6 cellular contexts compared by ENCODE assay signal in the genomic region with DNA sequence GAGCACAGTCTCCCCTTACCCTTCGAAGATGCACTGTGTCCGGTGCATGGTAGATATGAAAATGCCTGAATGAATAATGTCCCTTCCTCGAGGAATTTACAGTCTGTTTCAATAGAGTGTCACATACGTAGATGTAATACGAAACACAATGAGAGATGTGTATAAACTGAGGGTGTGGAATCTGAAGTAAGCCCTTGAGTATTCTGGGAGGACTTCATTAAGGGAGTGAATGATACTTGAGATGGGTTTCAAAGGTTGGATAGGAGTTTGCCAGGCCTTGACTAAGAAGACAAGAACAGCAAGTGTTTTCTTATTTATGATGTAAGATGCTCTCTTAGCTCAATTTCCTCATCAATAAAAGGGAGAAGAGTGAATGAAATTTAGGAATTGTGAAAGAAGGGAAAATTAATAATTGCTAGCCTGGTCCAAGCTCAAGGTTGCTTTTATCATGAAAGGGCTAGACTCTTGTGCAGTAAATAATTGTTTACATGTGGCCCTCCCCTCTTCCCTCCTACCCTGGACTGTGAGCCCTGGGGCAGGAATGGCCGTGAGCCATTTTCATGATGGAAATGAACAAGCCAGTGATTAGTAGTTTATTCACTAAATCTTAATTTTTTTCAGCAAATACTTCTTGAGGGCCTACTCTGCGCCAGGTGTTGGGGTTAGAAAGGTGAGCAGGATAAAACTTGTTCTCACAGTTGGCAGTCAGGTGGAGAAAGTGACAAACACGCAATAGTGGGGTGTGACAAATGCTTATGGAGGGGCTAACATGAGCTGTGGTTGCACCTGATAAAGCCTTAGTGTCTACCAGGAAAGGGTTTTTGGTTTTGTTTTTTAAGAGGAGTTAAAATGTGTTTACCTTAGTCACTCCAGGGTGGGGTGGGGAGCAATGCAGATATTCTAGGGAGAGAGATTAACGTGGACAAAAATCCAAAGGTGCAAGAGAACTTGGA. TPM values are rescaled to one million over a fixed set of nuclear protein-coding genes. Genes with fewer than 3 reads are reported as not detected.
DNase-seq lines count a peak whose midpoint lies in the region; TF ChIP-seq lines count a peak whose summit lies in the region.

No MANE protein-coding gene starts in this region.

- peaks cover 8% of the 10 kb centered on the region for H3K36me3 ChIP-seq in osteoblast (ENCODE audit: insufficient read depth, low read length)

- no peaks in the 10 kb centered on the region for H3K9me3 Mint-ChIP-seq in brain

- peak overlapping the region; percentile 86 for H3K4me2 ChIP-seq in osteoblast (ENCODE audit: insufficient read depth, low read length)

- peaks cover 15% of the 10 kb centered on the region for H3K27me3 Mint-ChIP-seq in brain

- H3K4me3 ChIP-seq in Jurkat, Clone E6-1 (ENCODE audit: low read length): peak overlapping the region; percentile 93
- peak overlapping the region; percentile 98 for H3K4me3 ChIP-seq in osteoblast (ENCODE audit: insufficient read depth, low read length)

- peak overlapping the region; percentile 95 to 100 (median 99) for H3K4me3 Mint-ChIP-seq in brain

- H3K9me3 ChIP-seq in osteoblast (ENCODE audit: low read depth, low read length): no peaks in the 10 kb centered on the region

- peaks cover 13% of the 10 kb centered on the region for H3K36me3 Mint-ChIP-seq in brain

- H3K27ac ChIP-seq in osteoblast (ENCODE audit: low read depth, low read length) (no peak overlapping the region), caudate nucleus (ENCODE audit: low read depth, low read length) (no peak overlapping the region)

- no peak for DNase-seq in Jurkat, Clone E6-1 (ENCODE audit: low read depth, low spot score)
- DNase-seq in osteoblast (ENCODE audit: insufficient read length, low spot score, missing footprints) (peak; percentile 61), caudate nucleus (lab: John Stamatoyannopoulos, UW) (no peak), OCI-M1 (lab: John Stamatoyannopoulos, UW) (no peak)
- no peak for DNase-seq in activated CD4-positive, CD25-positive, alpha-beta regulatory T cell treated with anti-CD3 and anti-CD28 coated beads, Interleukin-2, amount 50 U/mL, for 72 hours

- no peak for TF ChIP-seq CTCF in brain (conservative IDR thresholded peaks at IDR 0.05)
- no peak for TF ChIP-seq CTCF in osteoblast (IDR thresholded peaks at IDR 0.05; ENCODE audit: extremely low read depth, low read depth, low read length)

- H4K20me1 ChIP-seq in osteoblast (ENCODE audit: insufficient read depth, low read length): no peaks in the 10 kb centered on the region

- peaks cover 48% of the 10 kb centered on the region for H3K4me1 Mint-ChIP-seq in brain

- H3K27ac Mint-ChIP-seq in brain: peak overlapping the region; percentile 98 to 99 (median 99)

- peaks cover 9% of the 10 kb centered on the region for H3K4me1 ChIP-seq in osteoblast (ENCODE audit: insufficient read depth, low read length)

- H3K79me2 ChIP-seq in osteoblast (ENCODE audit: insufficient read depth, low read length): peaks cover 65% of the 10 kb centered on the region

- no peaks in the 10 kb centered on the region for H3K27me3 ChIP-seq in osteoblast (ENCODE audit: insufficient read depth, low read length)

- H2AFZ ChIP-seq in osteoblast (ENCODE audit: low read length): peak overlapping the region; percentile 80

RNA-seq across cellular contexts. Expression of a gene that starts 1.6 kb away (rescaled TPM):
- polyA plus RNA-seq in Jurkat, Clone E6-1 (2012; ENCODE audit: insufficient read depth, insufficient read length): 169 TPM
- 129 TPM for polyA plus RNA-seq in brain (ENCODE audit: insufficient read depth, low read depth, low replicate concordance)
- 8.3 and 12.4 TPM in 2 replicates for total RNA-seq in osteoblast

RNA-seq across cellular contexts. Expression of a gene that starts 14.1 kb away (rescaled TPM):
- polyA plus RNA-seq in Jurkat, Clone E6-1 (2012; ENCODE audit: insufficient read depth, insufficient read length): not detected
- polyA plus RNA-seq in brain (ENCODE audit: insufficient read depth, low read depth, low replicate concordance): not detected
- total RNA-seq in osteoblast: not detected in 2 replicates

RNA-seq across cellular contexts. Expression of a gene that starts 14.2 kb away (rescaled TPM):
- 1,001 TPM for polyA plus RNA-seq in Jurkat, Clone E6-1 (2012; ENCODE audit: insufficient read depth, insufficient read length)
- polyA plus RNA-seq in brain (ENCODE audit: insufficient read depth, low read depth, low replicate concordance): 626 TPM
- total RNA-seq in osteoblast: 221 and 267 TPM in 2 replicates

RNA-seq across cellular contexts. Expression of a gene that starts 19.9 kb away (rescaled TPM):
- polyA plus RNA-seq in Jurkat, Clone E6-1 (2012; ENCODE audit: insufficient read depth, insufficient read length): 0.85 TPM
- polyA plus RNA-seq in brain (ENCODE audit: insufficient read depth, low read depth, low replicate concordance): 55.1 TPM
- total RNA-seq in osteoblast: 1.4 and 4.1 TPM in 2 replicates

RNA-seq across cellular contexts. Expression of a gene that starts 23.8 kb away (rescaled TPM):
- polyA plus RNA-seq in Jurkat, Clone E6-1 (2012; ENCODE audit: insufficient read depth, insufficient read length): 64.3 TPM
- 57.0 TPM for polyA plus RNA-seq in brain (ENCODE audit: insufficient read depth, low read depth, low replicate concordance)
- 16.8 and 19.9 TPM in 2 replicates for total RNA-seq in osteoblast
